ENCODE assay signal across 17 cellular contexts in genomic region chr12:76944892-76945291, GRCh38.
A peak's percentile ranks its signal among the peaks of the same experiment; 100 is the strongest.
DNase-seq lines count a peak whose midpoint lies in the region; ATAC-seq and TF ChIP-seq lines count a peak whose summit lies in the region.
"Had no signal": no experiment of that assay in that cellular context is flagged by ENCODE, and none has a peak within 500 bp of the region (broad histone marks: within the 10 kb centered on the region; RNA-seq: fewer than 3 reads in every experiment).

No MANE protein-coding gene starts in this region.

- H2BK5ac ChIP-seq in IMR-90 (ENCODE audit: low read depth, low read length, poor library complexity, severe bottlenecking) = peak overlapping the region; percentile 26

- no peak for TF ChIP-seq POLR2A in IMR-90 (IDR thresholded peaks at IDR 0.05; ENCODE audit: low read depth, low read length)

- H3K79me1 ChIP-seq in IMR-90 (ENCODE audit: low read depth in 1 of 2, low read length in 2 of 2) = no peaks in the 10 kb centered on the region

- H4K91ac ChIP-seq in IMR-90 (ENCODE audit: insufficient read depth, low read depth, low read length) = no peak overlapping the region; the same call in 1 of the 2 replicates

- H3K18ac ChIP-seq in IMR-90 (ENCODE audit: low read depth, low read length) = peak overlapping the region; percentile 33; the same call in 1 of the 2 replicates

- H3K27me3 Mint-ChIP-seq in WTC11 (ENCODE audit: low read depth) (no peaks in the 10 kb centered on the region; the same call in 1 of the 2 replicates), progenitor cell of endocrine pancreas (no peaks in the 10 kb centered on the region)
- no peaks in the 10 kb centered on the region for H3K27me3 Mint-ChIP-seq in CD4-positive, alpha-beta T cell

- ATAC-seq in IMR-90 (ENCODE audit: low read depth) (no peak), WTC11 (no peak), HG02588 (IDR thresholded peaks at IDR 0.05; ENCODE audit: unreplicated experiment) (no peak)
- ATAC-seq in CD4-positive, alpha-beta T cell (ENCODE audit: poor library complexity) = no peak
- ATAC-seq: CD8-positive, alpha-beta T cell had no signal

- CTCF ChIA-PET in IMR-90 (lab: Yijun Ruan, JAX) (no interaction called here), WTC11 (lab: Charles Lee) (no interaction called here)
- CTCF ChIA-PET in CD4-positive, alpha-beta T cell (lab: Charles Lee) = no interaction called here

- peak overlapping the region; percentile 70; the same call in 2 of the 3 replicates for H2BK15ac ChIP-seq in IMR-90 (ENCODE audit: low read depth, low read length)

- intact Hi-C loops in IMR-90 (cut with micrococcal nuclease) = no loop called here
- intact Hi-C loops in CD4-positive, alpha-beta T cell (cut with DNase I, micrococcal nuclease) = no loop called here

- H3K4me2 ChIP-seq in IMR-90 (ENCODE audit: low read depth, low read length) = no peak overlapping the region
- H3K4me2 ChIP-seq: BLaER1 had no signal

- H3K36me3 Mint-ChIP-seq in WTC11 (no peaks in the 10 kb centered on the region), progenitor cell of endocrine pancreas (ENCODE audit: insufficient read depth) (no peaks in the 10 kb centered on the region)
- H3K36me3 Mint-ChIP-seq in CD4-positive, alpha-beta T cell (ENCODE audit: low read depth) = no peaks in the 10 kb centered on the region
- H3K36me3 Mint-ChIP-seq: CD14-positive monocyte; CD4-positive, CD25-positive, alpha-beta regulatory T cell; CD8-positive, alpha-beta T cell had no signal

- H3K27ac Mint-ChIP-seq in WTC11 = no peak overlapping the region
- H3K27ac Mint-ChIP-seq in CD4-positive, alpha-beta T cell = no peak overlapping the region
- H3K27ac Mint-ChIP-seq in progenitor cell of endocrine pancreas = no peak overlapping the region
- H3K27ac Mint-ChIP-seq: CD14-positive monocyte; CD4-positive, CD25-positive, alpha-beta regulatory T cell; CD8-positive, alpha-beta T cell had no signal

- H3K9me1 ChIP-seq in IMR-90 (ENCODE audit: insufficient read depth, low read length) = peaks cover 4% of the 10 kb centered on the region; the same call in 1 of the 2 replicates

- no peaks in the 10 kb centered on the region for H3K9me3 Mint-ChIP-seq in WTC11
- no peaks in the 10 kb centered on the region for H3K9me3 Mint-ChIP-seq in CD4-positive, alpha-beta T cell
- H3K9me3 Mint-ChIP-seq in progenitor cell of endocrine pancreas (ENCODE audit: low read depth) = no peaks in the 10 kb centered on the region
- H3K9me3 Mint-ChIP-seq: CD4-positive, CD25-positive, alpha-beta regulatory T cell; CD8-positive, alpha-beta T cell had no signal

- no TSS peak for BruUV-seq in IMR-90 (replicated peaks; lab: Mats Ljungman, UMichigan)

- peak overlapping the region; percentile 55 for H3K4ac ChIP-seq in IMR-90 (ENCODE audit: low read depth, low read length)

- no peak overlapping the region; the same call in 1 of the 2 replicates for H3K23ac ChIP-seq in IMR-90 (ENCODE audit: low read depth, low read length)

- H3K4me3 Mint-ChIP-seq in WTC11 (no peak overlapping the region), progenitor cell of endocrine pancreas (ENCODE audit: low read depth) (no peak overlapping the region)
- H3K4me3 Mint-ChIP-seq in CD4-positive, alpha-beta T cell = no peak overlapping the region
- H3K4me3 Mint-ChIP-seq: CD14-positive monocyte; CD4-positive, CD25-positive, alpha-beta regulatory T cell; CD8-positive, alpha-beta T cell had no signal

- in situ Hi-C loops in IMR-90 (cut with MboI; ENCODE audit: low sequenced_read_pairs) = no loop called here

- peak overlapping the region in 1 of 2 experiments; percentile 38; a peak in 1 of 4 replicates for H4K8ac ChIP-seq in IMR-90 (ENCODE audit: low read depth in 2 of 2, low read length in 2 of 2)

- H3K27ac ChIP-seq in IMR-90 (ENCODE audit: insufficient read depth, low read length) = no peak overlapping the region
- H3K27ac ChIP-seq in CD4-positive, alpha-beta T cell (ENCODE audit: low read depth, low read length) = no peak overlapping the region
- H3K27ac ChIP-seq: BLaER1 had no signal

- POLR2A ChIA-PET in IMR-90 (lab: Charles Lee; ENCODE audit: unreplicated experiment) (no interaction called here), WTC11 (lab: Charles Lee) (no interaction called here)
- POLR2A ChIA-PET in CD4-positive, alpha-beta T cell (lab: Charles Lee) = no interaction called here

- no peaks in the 10 kb centered on the region for H3K9me3 ChIP-seq in IMR-90 (ENCODE audit: control insufficient read depth, insufficient read depth, low read length)
- H3K9me3 ChIP-seq in CD4-positive, alpha-beta T cell (ENCODE audit: control insufficient read depth, low read length) = no peaks in the 10 kb centered on the region
- H3K9me3 ChIP-seq: BE2C, BLaER1, Caco-2 had no signal

- H2AFZ ChIP-seq in IMR-90 (replicated peaks; ENCODE audit: low read length, poor library complexity) = peak overlapping the region; percentile 9

- no peaks in the 10 kb centered on the region for H3K36me3 ChIP-seq in IMR-90 (ENCODE audit: control insufficient read depth, insufficient read depth, low read length)
- H3K36me3 ChIP-seq: BE2C, BLaER1 had no signal

- no peak overlapping the region for H4K5ac ChIP-seq in IMR-90 (ENCODE audit: low read depth, low read length)

- peak overlapping the region; percentile 58; the same call in 1 of the 2 replicates for H3K14ac ChIP-seq in IMR-90 (replicated peaks; ENCODE audit: low read depth, low read length)

- no peak overlapping the region for H2AK9ac ChIP-seq in IMR-90 (replicated peaks; ENCODE audit: low read depth, low read length, poor library complexity)

- peak overlapping the region; percentile 81 for H2BK20ac ChIP-seq in IMR-90 (ENCODE audit: low read depth, low read length)

- no peaks in the 10 kb centered on the region for H3K27me3 ChIP-seq in IMR-90 (ENCODE audit: control insufficient read depth, insufficient read depth, low read length)
- H3K27me3 ChIP-seq in CD4-positive, alpha-beta T cell (ENCODE audit: control insufficient read depth, insufficient read depth, low read length) = no peaks in the 10 kb centered on the region
- H3K27me3 ChIP-seq: BE2C, BLaER1 had no signal

- H3K9ac ChIP-seq in IMR-90 (ENCODE audit: low read depth, low read length) = no peak overlapping the region
- H3K9ac ChIP-seq: BLaER1 had no signal

- H3K4me1 ChIP-seq in IMR-90 (ENCODE audit: control insufficient read depth, insufficient read depth, low read length) = peaks cover 12% of the 10 kb centered on the region
- H3K4me1 ChIP-seq: BE2C, BLaER1, Caco-2 had no signal

- no peaks in the 10 kb centered on the region for H4K20me1 ChIP-seq in IMR-90 (ENCODE audit: insufficient read depth, low read length)
- H4K20me1 ChIP-seq: BLaER1 had no signal

- DNase-seq in IMR-90 (no peak), WTC11 (ENCODE audit: low spot score) (no peak), progenitor cell of endocrine pancreas (ENCODE audit: low spot score, unreplicated experiment) (no peak)
- no peak for DNase-seq in CD4-positive, alpha-beta T cell
- DNase-seq: 8988T; ACHN; BE2C; C1 segment of cervical spinal cord; Caco-2; Calu3; CD4-positive, CD25-positive, alpha-beta regulatory T cell; CD8-positive, alpha-beta T cell; DMS79 treated with DMSO at 0.1 percent for 48 hours; GF-D8 had no signal

- H3K4me3 ChIP-seq in IMR-90 (ENCODE audit: insufficient read depth, low read depth, low read length) = no peak overlapping the region
- H3K4me3 ChIP-seq: BLaER1 had no signal

- TF ChIP-seq RAD21 in IMR-90 (IDR thresholded peaks at IDR 0.05; ENCODE audit: low read length) = no peak

- dilution Hi-C loops in IMR-90 (cut with HindIII; ENCODE audit: low sequenced_read_pairs, unreplicated experiment) = no loop called here

- WGBS in IMR-90 (ENCODE audit: extremely low coverage in 2 of 2, insufficient read length in 1 of 2), 2 experiments = no CpG with 5 or more reads among the region's 3 CpGs

- peak overlapping the region; percentile 74 for H2BK120ac ChIP-seq in IMR-90 (ENCODE audit: low read depth, low read length)

- TF ChIP-seq CTCF in IMR-90 (conservative IDR thresholded peaks at IDR 0.05; ENCODE audit: low read depth, low read length) (no peak), WTC11 (IDR thresholded peaks at IDR 0.05) (no peak), progenitor cell of endocrine pancreas (IDR thresholded peaks at IDR 0.05; ENCODE audit: unreplicated experiment) (no peak)
- no peak for TF ChIP-seq CTCF in CD4-positive, alpha-beta T cell (IDR thresholded peaks at IDR 0.05)

- no peak overlapping the region for H3K56ac ChIP-seq in IMR-90 (ENCODE audit: extremely low read depth, insufficient read depth, low read length)

- no peaks in the 10 kb centered on the region for H3K4me1 Mint-ChIP-seq in WTC11
- H3K4me1 Mint-ChIP-seq in CD4-positive, alpha-beta T cell (ENCODE audit: low read depth) = no peaks in the 10 kb centered on the region
- H3K4me1 Mint-ChIP-seq in progenitor cell of endocrine pancreas (ENCODE audit: low read depth) = no peaks in the 10 kb centered on the region
- H3K4me1 Mint-ChIP-seq: CD14-positive monocyte; CD4-positive, CD25-positive, alpha-beta regulatory T cell had no signal

- H2AK5ac ChIP-seq in IMR-90 (ENCODE audit: low read depth, low read length) = peak overlapping the region; percentile 63; the same call in 1 of the 2 replicates

TF ChIP-seq in IMR-90, 13 proteins besides CTCF, POLR2A, EP300 and RAD21:
- TF ChIP-seq FOS (IDR thresholded peaks at IDR 0.05; ENCODE audit: low read depth, low read length) = no peak
- no peak for TF ChIP-seq MAZ (IDR thresholded peaks at IDR 0.05; ENCODE audit: borderline replicate concordance, low read depth, low read length)
- TF ChIP-seq ELK1 (IDR thresholded peaks at IDR 0.05; ENCODE audit: borderline replicate concordance, low read depth, low read length) = no peak

TF ChIP-seq in WTC11, 78 proteins besides CTCF, POLR2A, EP300 and RAD21:
- TF ChIP-seq ZNF512 (CRISPR knock-in tag; IDR thresholded peaks at IDR 0.05; ENCODE audit: borderline replicate concordance) (0 out of 2 replicates have a peak, but pooled peaks have one; percentile 18), ESRRA (CRISPR knock-in tag; IDR thresholded peaks at IDR 0.05; ENCODE audit: borderline replicate concordance) (no peak)
